28 cellular contexts compared by ENCODE assay signal in genomic region chr12:41220931-41221330, GRCh38. TPM values are rescaled to one million over a fixed set of nuclear protein-coding genes. Genes with fewer than 3 reads are reported as not detected.
"Had no signal": no experiment of that assay in that cellular context is flagged by ENCODE, and none has a peak within 500 bp of the region (broad histone marks: within the 10 kb centered on the region; RNA-seq: fewer than 3 reads in every experiment).

No MANE protein-coding gene starts in this region.

- H3K4me3 ChIP-seq: adrenal gland, ascending aorta, cardiac muscle cell, left ventricle myocardium inferior, skin epidermis, upper lobe of left lung, vagina had no signal

- H3K36me3 ChIP-seq: adrenal gland, ascending aorta, cardiac muscle cell, left ventricle myocardium inferior, neutrophil, upper lobe of left lung, vagina had no signal

- H3K4me1 ChIP-seq: ascending aorta, foreskin keratinocyte, left ventricle myocardium inferior, upper lobe of left lung had no signal

- H3K27me3 ChIP-seq: adrenal gland, ascending aorta, cardiac muscle cell, foreskin keratinocyte, neutrophil, upper lobe of left lung, vagina had no signal

- H3K9me3 ChIP-seq: adrenal gland, ascending aorta, left ventricle myocardium inferior, neutrophil, upper lobe of left lung, vagina had no signal

- ATAC-seq: esophagus mucosa; foreskin keratinocyte; sciatic nerve; stimulated activated memory B cell treated with anti-CD40 and anti-IgM and Interleukin-4, amounts not matched to agents 10 μg/mL and 1 μg/mL and 100 μg/mL, for 72 hours; stimulated activated naive CD8-positive, alpha-beta T cell treated with anti-CD3 and anti-CD28 coated beads, Interleukin-15, amount 100 ng/mL, for 72 hours had no signal

- DNase-seq: activated CD4-positive, alpha-beta T cell treated with anti-CD3 and anti-CD28 coated beads for 48 hours; activated CD4-positive, alpha-beta T cell treated with anti-CD3 and anti-CD28 coated beads, Interleukin-2, amount 50 U/mL, for 48 hours; activated CD8-positive, alpha-beta memory T cell treated with anti-CD3 and anti-CD28 coated beads for 24 hours; activated effector memory CD4-positive, alpha-beta T cell treated with Interleukin-2 at 50 U/mL for 16 hours; activated naive CD4-positive, alpha-beta T cell treated with Interleukin-2 at 50 U/mL for 16 hours; activated naive CD8-positive, alpha-beta T cell treated with anti-CD3 and anti-CD28 coated beads for 36 hours; adrenal gland; cortex of kidney; foreskin keratinocyte; left ventricle myocardium inferior; retina; stimulated activated CD4-positive, alpha-beta T cell treated with anti-CD3 and anti-CD28 coated beads, Interleukin-1b, Interleukin-23, amount 100 ng/mL, for 48 hours; stimulated activated CD4-positive, alpha-beta T cell treated with anti-CD3 and anti-CD28 coated beads, Interleukin-4, amount 100 ng/mL, for 4 hours; stimulated activated CD8-positive, alpha-beta memory T cell treated with anti-CD3 and anti-CD28 coated beads, Interleukin-4, amount 100 ng/mL, for 48 hours; stimulated activated naive CD8-positive, alpha-beta T cell treated with anti-CD3 and anti-CD28 coated beads, Interleukin-15, amount 100 ng/mL, for 72 hours; upper lobe of left lung had no signal

- H3K27ac ChIP-seq: adrenal gland, ascending aorta, cardiac muscle cell, foreskin keratinocyte, left ventricle myocardium inferior, neutrophil, skin epidermis, upper lobe of left lung, vagina, VCaP had no signal

RNA-seq across cellular contexts. Expression of gene PDZRN4, which starts 32.8 kb away (rescaled TPM):
- total RNA-seq: activated naive CD8-positive, alpha-beta T cell treated with anti-CD3 and anti-CD28 coated beads for 36 hours; foreskin keratinocyte; lung microvascular endothelial cell; osteocyte; T-helper 1 cell treated with Interleukin-12 subunit alpha and Interleukin-12 subunit beta and Interleukin-4 antibody, amounts not matched to agents 30 ng/mL and 1 ng/mL, for 36 hours had no signal
- polyA plus RNA-seq: foreskin keratinocyte had no signal
